31 cellular contexts compared by ENCODE assay signal in the genomic region with DNA sequence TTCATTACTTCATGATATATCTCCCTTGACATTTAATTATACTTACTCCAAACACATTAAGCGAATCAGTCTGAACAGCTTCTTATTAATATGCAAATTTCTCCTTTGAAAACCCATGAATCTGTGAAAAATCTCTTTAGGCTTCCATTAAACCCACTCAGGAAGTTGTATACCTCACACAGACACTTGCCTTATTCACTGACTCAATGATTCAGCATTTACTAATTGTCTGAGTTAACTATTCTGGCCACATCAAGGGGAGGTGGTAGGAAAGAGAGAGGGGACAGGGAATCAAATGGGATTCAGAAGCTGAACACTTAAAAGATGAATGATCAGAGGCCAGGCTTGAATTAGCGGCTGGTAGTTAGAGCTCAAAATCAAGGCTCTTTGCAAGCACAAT.
"Had no signal": no experiment of that assay in that cellular context is flagged by ENCODE, and none has a peak within 500 bp of the region (broad histone marks: within the 10 kb centered on the region; RNA-seq: fewer than 3 reads in every experiment).

No MANE protein-coding gene starts in this region.

- DNase-seq: activated CD4-positive, alpha-beta T cell treated with anti-CD3 and anti-CD28 coated beads for 1 hour; activated CD4-positive, alpha-beta T cell treated with anti-CD3 and anti-CD28 coated beads, Interleukin-2, amount 10 ng/mL, durations not matched to agents 24 days and 14 days; activated CD4-positive, alpha-beta T cell treated with anti-CD3 and anti-CD28 coated beads, Interleukin-2, amount 50 U/mL, for 48 hours; activated CD8-positive, alpha-beta memory T cell treated with anti-CD3 and anti-CD28 coated beads, Interleukin-2, amount 10 ng/mL, durations not matched to agents 7 days and 5 days; activated effector memory CD4-positive, alpha-beta T cell treated with Interleukin-2 at 50 U/mL for 16 hours; activated naive CD4-positive, alpha-beta T cell treated with Interleukin-2 at 50 U/mL for 16 hours; activated naive CD8-positive, alpha-beta T cell treated with anti-CD3 and anti-CD28 coated beads, Interleukin-2, amount 50 U/mL, for 24 hours; activated T-cell treated with anti-CD3 and anti-CD28 coated beads, Interleukin-2, amount 50 U/mL, for 24 hours; amniotic stem cell; caudate nucleus; Karpas-422; MM.1S; NCI-H1105; NCI-H1436; NCI-H187; NCI-H2081; NCI-H510A treated with DMSO at 0.1 percent for 48 hours; NCI-H69; NK-92 treated with Interleukin-12 subunit alpha and Interleukin-12 subunit beta, amount 100 ng/mL, for 24 hours; OCI-M1; Right ventricle myocardium superior; SW 1271 had no signal

- H3K9me3 ChIP-seq: ascending aorta, SJSA1 had no signal

- H3K36me3 ChIP-seq: ascending aorta had no signal

- H3K27me3 ChIP-seq: ascending aorta, SJSA1 had no signal

- H3K36me3 Mint-ChIP-seq: activated CD8-positive, alpha-beta memory T cell treated with anti-CD3 and anti-CD28 coated beads, Interleukin-2, amount 10 ng/mL, durations not matched to agents 7 days and 5 days; activated naive CD4-positive, alpha-beta T cell treated with anti-CD3 and anti-CD28 coated beads, Interleukin-2, amount 50 U/mL, for 72 hours had no signal

- H3K9me3 Mint-ChIP-seq: activated CD4-positive, alpha-beta T cell treated with anti-CD3 and anti-CD28 coated beads, Interleukin-2, amount 10 ng/mL, durations not matched to agents 24 days and 14 days; activated T-helper 1 cell treated with anti-CD3 and anti-CD28 coated beads, Interleukin-12 subunit alpha, Interleukin-12 subunit beta, Interleukin-2, Interleukin-4 antibody, amounts not matched to agents 30 ng/mL and 10 ng/mL and 1 ng/mL, durations not matched to agents 14 hours and 24 hours and 36 hours; T-helper 1 cell treated with Interleukin-12 subunit alpha and Interleukin-12 subunit beta and Interleukin-4 antibody, amounts not matched to agents 30 μg/mL and 1 μg/mL, for 36 hours had no signal

- H3K4me3 ChIP-seq: ascending aorta, SJSA1 had no signal

- H3K4me1 ChIP-seq: ascending aorta had no signal

- H3K4me1 Mint-ChIP-seq: activated CD4-positive, alpha-beta T cell treated with anti-CD3 and anti-CD28 coated beads, Interleukin-2, amount 10 ng/mL, durations not matched to agents 24 days and 14 days; activated CD8-positive, alpha-beta memory T cell treated with anti-CD3 and anti-CD28 coated beads, Interleukin-2, amount 10 ng/mL, durations not matched to agents 7 days and 5 days; activated naive CD8-positive, alpha-beta T cell treated with anti-CD3 and anti-CD28 coated beads, Interleukin-2, amount 50 U/mL, for 24 hours had no signal

- H3K27ac ChIP-seq: ascending aorta, RWPE1, SJSA1 had no signal

- ATAC-seq: activated CD8-positive, alpha-beta memory T cell treated with anti-CD3 and anti-CD28 coated beads, Interleukin-2, amount 10 ng/mL, durations not matched to agents 7 days and 5 days; activated naive CD4-positive, alpha-beta T cell treated with anti-CD3 and anti-CD28 coated beads, Interleukin-2, amount 50 U/mL, for 72 hours; activated naive CD8-positive, alpha-beta T cell treated with anti-CD3 and anti-CD28 coated beads, Interleukin-2, amount 50 U/mL, for 24 hours; Panc1; SK-N-SH treated with all-trans-retinoic acid at 6 μM for 48 hours; WTC11 had no signal

- H3K27ac Mint-ChIP-seq: activated CD4-positive, alpha-beta T cell treated with anti-CD3 and anti-CD28 coated beads, Interleukin-2, amount 10 ng/mL, durations not matched to agents 24 days and 14 days; activated CD8-positive, alpha-beta memory T cell treated with anti-CD3 and anti-CD28 coated beads, Interleukin-2, amount 10 ng/mL, durations not matched to agents 7 days and 5 days; activated naive CD4-positive, alpha-beta T cell treated with anti-CD3 and anti-CD28 coated beads, Interleukin-2, amount 50 U/mL, for 72 hours; activated naive CD8-positive, alpha-beta T cell treated with anti-CD3 and anti-CD28 coated beads, Interleukin-2, amount 50 U/mL, for 24 hours; activated T-cell treated with anti-CD3 and anti-CD28 coated beads, Interleukin-2, amount 50 U/mL, for 24 hours; activated T-helper 1 cell treated with anti-CD3 and anti-CD28 coated beads, Interleukin-12 subunit alpha, Interleukin-12 subunit beta, Interleukin-2, Interleukin-4 antibody, amounts not matched to agents 30 ng/mL and 10 ng/mL and 1 ng/mL, durations not matched to agents 14 hours and 24 hours and 36 hours; T-helper 1 cell treated with Interleukin-12 subunit alpha and Interleukin-12 subunit beta and Interleukin-4 antibody, amounts not matched to agents 30 μg/mL and 1 μg/mL, for 36 hours; WTC11 had no signal

- H3K4me3 Mint-ChIP-seq: activated CD4-positive, alpha-beta T cell treated with anti-CD3 and anti-CD28 coated beads, Interleukin-2, amount 10 ng/mL, durations not matched to agents 24 days and 14 days; activated CD8-positive, alpha-beta memory T cell treated with anti-CD3 and anti-CD28 coated beads, Interleukin-2, amount 10 ng/mL, durations not matched to agents 7 days and 5 days; activated naive CD8-positive, alpha-beta T cell treated with anti-CD3 and anti-CD28 coated beads, Interleukin-2, amount 50 U/mL, for 24 hours; activated T-cell treated with anti-CD3 and anti-CD28 coated beads, Interleukin-2, amount 50 U/mL, for 24 hours; activated T-helper 1 cell treated with anti-CD3 and anti-CD28 coated beads, Interleukin-12 subunit alpha, Interleukin-12 subunit beta, Interleukin-2, Interleukin-4 antibody, amounts not matched to agents 30 ng/mL and 10 ng/mL and 1 ng/mL, durations not matched to agents 14 hours and 24 hours and 36 hours; T-helper 1 cell treated with Interleukin-12 subunit alpha and Interleukin-12 subunit beta and Interleukin-4 antibody, amounts not matched to agents 30 μg/mL and 1 μg/mL, for 36 hours; WTC11 had no signal
